ENCODE assay signal across 10 cellular contexts in genomic region chr21:36310016-36310415, GRCh38.
DNase-seq lines count a peak whose midpoint lies in the region; ATAC-seq, FAIRE-seq and TF ChIP-seq lines count a peak whose summit lies in the region.
"Had no signal": no experiment of that assay in that cellular context is flagged by ENCODE, and none has a peak within 500 bp of the region (broad histone marks: within the 10 kb centered on the region; RNA-seq: fewer than 3 reads in every experiment).

No MANE protein-coding gene starts in this region.

- peaks cover 5% of the 10 kb centered on the region for H3K9me3 Mint-ChIP-seq in activated naive CD8-positive, alpha-beta T cell treated with anti-CD3 and anti-CD28 coated beads, Interleukin-2, amount 50 U/mL, for 24 hours

- no peaks in the 10 kb centered on the region for H3K36me3 Mint-ChIP-seq in activated naive CD8-positive, alpha-beta T cell treated with anti-CD3 and anti-CD28 coated beads, Interleukin-2, amount 50 U/mL, for 24 hours (ENCODE audit: low read depth)

- ATAC-seq in GM21515 (IDR thresholded peaks at IDR 0.05; ENCODE audit: unreplicated experiment), result peak; percentile 67
- ATAC-seq in HG03457 (IDR thresholded peaks at IDR 0.05; ENCODE audit: unreplicated experiment), result peak; percentile 52
- peak; percentile 95 for ATAC-seq in activated naive CD8-positive, alpha-beta T cell treated with anti-CD3 and anti-CD28 coated beads, Interleukin-2, amount 50 U/mL, for 24 hours

- H3K36me3 ChIP-seq in HAP-1 (replicated peaks), result no peaks in the 10 kb centered on the region

- no peaks in the 10 kb centered on the region for H3K27me3 ChIP-seq in HAP-1 (ENCODE audit: low read depth)

- peak overlapping the region; percentile 34 for H3K27ac Mint-ChIP-seq in activated naive CD8-positive, alpha-beta T cell treated with anti-CD3 and anti-CD28 coated beads, Interleukin-2, amount 50 U/mL, for 24 hours

- peaks cover 9% of the 10 kb centered on the region for H3K4me1 ChIP-seq in HAP-1

- peaks cover 17% of the 10 kb centered on the region for H3K4me1 Mint-ChIP-seq in activated naive CD8-positive, alpha-beta T cell treated with anti-CD3 and anti-CD28 coated beads, Interleukin-2, amount 50 U/mL, for 24 hours

- DNase-seq in GM13977 (ENCODE audit: low spot score) (peak; percentile 65), GM19239 (ENCODE audit: insufficient read length, low spot score) (no peak), NCI-H446 treated with DMSO at 0.1 percent for 48 hours (lab: John Stamatoyannopoulos, UW) (no peak), globus pallidus (ENCODE audit: low spot score) (no peak), HAP-1 (ENCODE audit: low spot score in 2 of 2) (no peak)
- DNase-seq in activated naive CD8-positive, alpha-beta T cell treated with anti-CD3 and anti-CD28 coated beads, Interleukin-2, amount 50 U/mL, for 24 hours, result no peak
- DNase-seq: DMS79, NCI-H2171 had no signal

- in situ Hi-C loops in GM13977 (cut with MboI; ENCODE audit: low pct_unique_long_range_greater_than_20kb, low sequenced_read_pairs, unreplicated experiment) (no loop called here), HAP-1 (cut with MboI; ENCODE audit: low sequenced_read_pairs) (no loop called here)

- no peak for TF ChIP-seq CTCF in GM13977 (IDR thresholded peaks at IDR 0.05; ENCODE audit: extremely low read depth, insufficient read depth, missing control alignments)

- H3K9me3 ChIP-seq in HAP-1, result peaks cover 16% of the 10 kb centered on the region

- no peaks in the 10 kb centered on the region for H3K27me3 Mint-ChIP-seq in activated naive CD8-positive, alpha-beta T cell treated with anti-CD3 and anti-CD28 coated beads, Interleukin-2, amount 50 U/mL, for 24 hours

- H3K4me3 ChIP-seq in HAP-1, result no peak overlapping the region

- no peak for FAIRE-seq in GM19239 (lab: Jason Lieb, UNC)

- no peak overlapping the region for H3K4me3 Mint-ChIP-seq in activated naive CD8-positive, alpha-beta T cell treated with anti-CD3 and anti-CD28 coated beads, Interleukin-2, amount 50 U/mL, for 24 hours
